Comparison of ENCODE assay signal across 19 cellular contexts in the genomic region with DNA sequence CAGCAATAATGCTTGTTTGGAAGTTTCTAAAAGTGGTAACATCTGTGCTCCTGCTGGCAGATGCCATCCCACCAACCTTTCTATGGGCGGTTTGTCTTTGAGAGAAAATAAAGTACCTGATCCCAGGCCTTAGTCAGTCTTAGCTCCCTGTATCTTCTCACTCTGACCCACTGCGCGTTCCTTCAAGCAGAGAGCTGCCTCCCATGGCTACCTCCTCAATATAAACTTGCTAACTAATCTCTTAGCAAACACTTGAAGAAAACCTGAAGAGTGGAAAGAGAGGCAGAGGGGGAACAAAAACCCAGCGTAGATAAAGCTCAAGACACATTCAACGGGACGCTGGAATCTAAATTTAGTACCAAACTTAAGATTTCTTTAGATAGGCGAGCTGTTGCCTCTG. TPM values are rescaled to one million over a fixed set of nuclear protein-coding genes. Genes with fewer than 3 reads are reported as not detected.
DNase-seq lines count a peak whose midpoint lies in the region; ATAC-seq and TF ChIP-seq lines count a peak whose summit lies in the region.
"Had no signal": no experiment of that assay in that cellular context is flagged by ENCODE, and none has a peak within 500 bp of the region (broad histone marks: within the 10 kb centered on the region; RNA-seq: fewer than 3 reads in every experiment).

No MANE protein-coding gene starts in this region.

- no peak for ATAC-seq in GM21390 (IDR thresholded peaks at IDR 0.05; ENCODE audit: unreplicated experiment)
- ATAC-seq in esophagus mucosa, result no peak
- ATAC-seq: activated CD4-positive, CD25-positive, alpha-beta regulatory T cell treated with anti-CD3 and anti-CD28 coated beads, Interleukin-2, amount 50 U/mL, for 24 hours; activated CD8-positive, alpha-beta memory T cell treated with anti-CD3 and anti-CD28 coated beads, Interleukin-2, amount 10 ng/mL, durations not matched to agents 7 days and 5 days had no signal

- H3K27me3 ChIP-seq in esophagus squamous epithelium (no peaks in the 10 kb centered on the region), thyroid gland (no peaks in the 10 kb centered on the region)
- H3K27me3 ChIP-seq: BLaER1 had no signal

- 70 to 71% methylated on average over 7 of the region's 7 CpGs for WGBS in esophagus squamous epithelium, 2 donors
- WGBS in thyroid gland, 2 donors, result 50 to 52% methylated on average over 7 of the region's 7 CpGs

- TF ChIP-seq CTCF in esophagus squamous epithelium (IDR thresholded peaks at IDR 0.05), result no peak
- TF ChIP-seq CTCF in nephron progenitor cell (IDR thresholded peaks at IDR 0.05), result no peak
- TF ChIP-seq CTCF in thyroid gland (IDR thresholded peaks at IDR 0.05), result no peak

- H3K9me3 Mint-ChIP-seq in nephron progenitor cell, result no peaks in the 10 kb centered on the region

- no peaks in the 10 kb centered on the region for H3K9me3 ChIP-seq in esophagus squamous epithelium
- no peaks in the 10 kb centered on the region for H3K9me3 ChIP-seq in thyroid gland
- H3K9me3 ChIP-seq: BLaER1, lower lobe of right lung had no signal

- H3K4me3 ChIP-seq in esophagus squamous epithelium (no peak overlapping the region), thyroid gland (replicated peaks in 1 of 3) (no peak overlapping the region)
- H3K4me3 ChIP-seq: BLaER1, lower lobe of right lung had no signal

- peaks cover 3% of the 10 kb centered on the region for H3K27me3 Mint-ChIP-seq in nephron progenitor cell (ENCODE audit: low read depth, poor library complexity)
- H3K27me3 Mint-ChIP-seq: activated CD8-positive, alpha-beta memory T cell treated with anti-CD3 and anti-CD28 coated beads, Interleukin-2, amount 10 ng/mL, durations not matched to agents 7 days and 5 days had no signal

- H3K4me3 Mint-ChIP-seq in nephron progenitor cell, result peak overlapping the region; percentile 44
- H3K4me3 Mint-ChIP-seq: activated CD8-positive, alpha-beta memory T cell treated with anti-CD3 and anti-CD28 coated beads, Interleukin-2, amount 10 ng/mL, durations not matched to agents 7 days and 5 days had no signal

- peaks cover 20% of the 10 kb centered on the region for H3K36me3 Mint-ChIP-seq in nephron progenitor cell (ENCODE audit: low read depth)

- TF ChIP-seq POLR2A in esophagus squamous epithelium (IDR thresholded peaks at IDR 0.05) (no peak), thyroid gland (IDR thresholded peaks at IDR 0.05) (no peak)

- DNase-seq in DMS 273 (lab: John Stamatoyannopoulos, UW; ENCODE audit: unreplicated experiment) (peak; percentile 22), DMS 273 treated with DMSO at 0.1 percent for 48 hours (lab: John Stamatoyannopoulos, UW) (no peak), esophagus squamous epithelium (lab: John Stamatoyannopoulos, UW) (no peak), nephron progenitor cell (no peak), thyroid gland (peak in 1 of 2 donors; percentile 45), HuH-7 (ENCODE audit: low spot score) (no peak)
- DNase-seq: activated CD8-positive, alpha-beta memory T cell treated with anti-CD3 and anti-CD28 coated beads, Interleukin-2, amount 10 ng/mL, durations not matched to agents 7 days and 5 days; lower lobe of right lung; NCI-H2029; NCI-H510A treated with DMSO at 0.1 percent for 48 hours; retina; SIG-M5; T-helper 2 cell had no signal

- intact Hi-C loops in esophagus squamous epithelium (cut with DNase I), result no loop called here
- intact Hi-C loops in thyroid gland (cut with DNase I), result no loop called here

- peaks cover 84% of the 10 kb centered on the region for H3K4me1 Mint-ChIP-seq in nephron progenitor cell

- H3K27ac ChIP-seq in esophagus squamous epithelium, result peak overlapping the region in 3 of 4 donors; percentile 60 to 96 (median 94)
- peak overlapping the region; percentile 23 to 49 (median 27) for H3K27ac ChIP-seq in thyroid gland
- H3K27ac ChIP-seq: 22Rv1, BLaER1, HL-60 had no signal

- peak overlapping the region; percentile 95 for H3K27ac Mint-ChIP-seq in nephron progenitor cell
- H3K27ac Mint-ChIP-seq: activated CD8-positive, alpha-beta memory T cell treated with anti-CD3 and anti-CD28 coated beads, Interleukin-2, amount 10 ng/mL, durations not matched to agents 7 days and 5 days had no signal

- H3K4me1 ChIP-seq in esophagus squamous epithelium (peaks cover 5 to 70% (median 22%) of the 10 kb centered on the region in 3 donors), thyroid gland (peaks cover 8 to 41% of the 10 kb centered on the region in 2 donors)

- H3K36me3 ChIP-seq in esophagus squamous epithelium (no peaks in the 10 kb centered on the region), thyroid gland (no peaks in the 10 kb centered on the region)
- H3K36me3 ChIP-seq: lower lobe of right lung had no signal

RNA-seq across cellular contexts. Expression of a gene that starts 17.6 kb away (rescaled TPM):
- total RNA-seq in esophagus squamous epithelium, result 10 to 100 TPM in 2 of 4 donors, 1 to 10 TPM in 2; 3.1 to 56.5 (median 15.7) TPM
- 10 to 100 TPM; 21.7 to 52.1 (median 37.9) TPM for total RNA-seq in thyroid gland
- 6.5 TPM for total RNA-seq in esophagus mucosa
